ENCODE assay signal across 8 cellular contexts in the genomic region with DNA sequence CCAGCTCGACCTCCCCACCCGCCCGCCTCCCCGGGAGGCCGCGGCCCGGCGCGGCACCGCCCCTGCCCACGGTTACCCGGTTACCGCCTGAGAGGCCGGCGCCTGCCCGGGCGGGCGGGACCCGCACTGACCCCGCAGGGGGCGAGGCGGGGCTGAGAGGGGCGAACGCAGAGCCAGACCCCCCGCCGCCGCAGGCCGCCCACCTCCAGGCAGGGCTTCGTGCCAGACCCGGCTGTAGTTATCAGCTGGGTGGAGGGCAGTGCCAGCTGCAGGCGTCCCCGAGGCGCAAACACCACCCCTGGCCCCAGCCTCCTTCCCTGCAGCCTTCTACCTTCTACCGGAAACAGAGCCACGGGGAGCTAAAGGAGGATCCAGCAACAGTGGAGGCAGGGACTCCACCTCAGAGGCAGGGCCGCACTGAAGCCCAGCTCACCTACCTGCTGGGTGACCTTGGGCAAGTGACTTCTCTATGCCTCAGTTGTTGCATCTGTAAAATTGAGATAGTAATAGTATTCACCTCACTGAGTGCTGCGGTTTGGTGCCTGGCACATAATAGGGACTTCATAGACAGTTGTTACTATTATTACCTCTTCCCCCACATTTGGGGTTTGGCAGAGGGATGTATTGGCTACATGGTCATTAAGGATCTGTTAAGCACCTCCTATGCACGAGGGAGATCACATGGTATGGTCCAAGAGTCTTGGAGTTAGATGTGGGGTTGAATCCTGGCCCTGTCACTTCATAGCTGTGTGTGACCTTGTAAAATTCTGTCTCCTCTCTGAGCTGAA.
A peak's percentile ranks its signal among the peaks of the same experiment; 100 is the strongest.
DNase-seq lines count a peak whose midpoint lies in the region; ATAC-seq, FAIRE-seq and TF ChIP-seq lines count a peak whose summit lies in the region.

No MANE protein-coding gene starts in this region.

- no peak overlapping the region for H3K27ac Mint-ChIP-seq in activated T-cell treated with anti-CD3 and anti-CD28 coated beads, Interleukin-2, amount 50 U/mL, for 24 hours
- H3K27ac Mint-ChIP-seq in endodermal cell = no peak overlapping the region
- peak overlapping the region in 5 of 9 donors; percentile 2 to 73 (median 31) for H3K27ac Mint-ChIP-seq in naive thymus-derived CD4-positive, alpha-beta T cell

- peaks cover 52% of the 10 kb centered on the region for H3K27me3 Mint-ChIP-seq in activated T-cell treated with anti-CD3 and anti-CD28 coated beads, Interleukin-2, amount 50 U/mL, for 24 hours
- peaks cover 55% of the 10 kb centered on the region for H3K27me3 Mint-ChIP-seq in endodermal cell (ENCODE audit: insufficient read depth)
- H3K27me3 Mint-ChIP-seq in naive thymus-derived CD4-positive, alpha-beta T cell = peaks cover 0 to 52% (median 9%) of the 10 kb centered on the region in 5 donors

- H3K27me3 ChIP-seq in endodermal cell (ENCODE audit: control insufficient read depth, insufficient read depth, low read length, poor library complexity, severe bottlenecking) = peaks cover 46% of the 10 kb centered on the region
- H3K27me3 ChIP-seq in naive thymus-derived CD4-positive, alpha-beta T cell (ENCODE audit: control insufficient read depth in 2 of 2, insufficient read depth in 2 of 2, low read length in 2 of 2) = no peaks in the 10 kb centered on the region

- no peaks in the 10 kb centered on the region for H3K4me1 ChIP-seq in endodermal cell (ENCODE audit: control insufficient read depth, insufficient read depth, low read length)
- H3K4me1 ChIP-seq in naive thymus-derived CD4-positive, alpha-beta T cell (ENCODE audit: control insufficient read depth in 2 of 2, insufficient read depth in 2 of 2, low read length in 2 of 2) = no peaks in the 10 kb centered on the region

- TF ChIP-seq CTCF in endodermal cell (conservative IDR thresholded peaks at IDR 0.05) = no peak

- H3K36me3 Mint-ChIP-seq in activated T-cell treated with anti-CD3 and anti-CD28 coated beads, Interleukin-2, amount 50 U/mL, for 24 hours (ENCODE audit: low read depth) = no peaks in the 10 kb centered on the region
- no peaks in the 10 kb centered on the region for H3K36me3 Mint-ChIP-seq in endodermal cell (ENCODE audit: low read depth)
- H3K36me3 Mint-ChIP-seq in naive thymus-derived CD4-positive, alpha-beta T cell = no peaks in the 10 kb centered on the region

- 11 to 21% methylated on average over 10 to 38 of the region's 38 CpGs for WGBS in endodermal cell (ENCODE audit: insufficient coverage in 1 of 2, insufficient read length in 1 of 2), 2 experiments

- CTCF ChIA-PET in naive thymus-derived CD4-positive, alpha-beta T cell (lab: Charles Lee) = no interaction called here

- H3K9me3 ChIP-seq in endodermal cell (ENCODE audit: control insufficient read depth, low read length) = no peaks in the 10 kb centered on the region
- no peaks in the 10 kb centered on the region for H3K9me3 ChIP-seq in naive thymus-derived CD4-positive, alpha-beta T cell (ENCODE audit: control insufficient read depth in 2 of 3, low read length in 3 of 3)

- no peaks in the 10 kb centered on the region for H3K9me3 Mint-ChIP-seq in activated T-cell treated with anti-CD3 and anti-CD28 coated beads, Interleukin-2, amount 50 U/mL, for 24 hours
- no peaks in the 10 kb centered on the region for H3K9me3 Mint-ChIP-seq in endodermal cell
- H3K9me3 Mint-ChIP-seq in naive thymus-derived CD4-positive, alpha-beta T cell = no peaks in the 10 kb centered on the region

- H3K4me3 Mint-ChIP-seq in activated T-cell treated with anti-CD3 and anti-CD28 coated beads, Interleukin-2, amount 50 U/mL, for 24 hours = peak overlapping the region; percentile 59
- peak overlapping the region; percentile 64 for H3K4me3 Mint-ChIP-seq in endodermal cell
- H3K4me3 Mint-ChIP-seq in naive thymus-derived CD4-positive, alpha-beta T cell = peak overlapping the region; percentile 55 to 82 (median 74)

- ATAC-seq in HG03135 (IDR thresholded peaks at IDR 0.05; ENCODE audit: unreplicated experiment) = peak; percentile 45
- ATAC-seq in naive thymus-derived CD4-positive, alpha-beta T cell = peak; percentile 64

- no peaks in the 10 kb centered on the region for H3K36me3 ChIP-seq in endodermal cell (ENCODE audit: control insufficient read depth, insufficient read depth, low read length)
- no peaks in the 10 kb centered on the region for H3K36me3 ChIP-seq in naive thymus-derived CD4-positive, alpha-beta T cell (ENCODE audit: control insufficient read depth in 2 of 3, insufficient read depth in 3 of 3, low read length in 3 of 3)

- no peak overlapping the region for H3K27ac ChIP-seq in endodermal cell (ENCODE audit: low read depth, low read length)
- no peak overlapping the region for H3K27ac ChIP-seq in naive thymus-derived CD4-positive, alpha-beta T cell (ENCODE audit: low read depth, low read length)

- no peak for FAIRE-seq in HTR-8/SVneo (lab: Jason Lieb, UNC)

- POLR2A ChIA-PET in naive thymus-derived CD4-positive, alpha-beta T cell (lab: Charles Lee) = no interaction called here

- H3K9ac ChIP-seq in endodermal cell (ENCODE audit: extremely low read depth, low read length, poor library complexity, severe bottlenecking) = no peak overlapping the region

- H3K4me1 Mint-ChIP-seq in activated T-cell treated with anti-CD3 and anti-CD28 coated beads, Interleukin-2, amount 50 U/mL, for 24 hours (ENCODE audit: low read depth) = peaks cover 4% of the 10 kb centered on the region
- peaks cover 3% of the 10 kb centered on the region for H3K4me1 Mint-ChIP-seq in endodermal cell
- H3K4me1 Mint-ChIP-seq in naive thymus-derived CD4-positive, alpha-beta T cell = peaks cover 7 to 16% (median 10%) of the 10 kb centered on the region in 7 donors

- H3K4me3 ChIP-seq in endodermal cell (ENCODE audit: low read length) = peak overlapping the region; percentile 75
- peak overlapping the region; percentile 9 for H3K4me3 ChIP-seq in naive thymus-derived CD4-positive, alpha-beta T cell (ENCODE audit: low read length)

- DNase-seq in activated T-cell treated with anti-CD3 and anti-CD28 coated beads, Interleukin-2, amount 50 U/mL, for 24 hours = no peak
- no peak for DNase-seq in activated T-cell treated with anti-CD3 and anti-CD28 coated beads, Interleukin-2, amount 50 U/mL, for 1 hour
- peak; percentile 47 for DNase-seq in OCI-M1 (lab: John Stamatoyannopoulos, UW)
- no peak for DNase-seq in endodermal cell
- DNase-seq in naive thymus-derived CD4-positive, alpha-beta T cell = peak in 2 of 9 donors; percentile 8 to 36
- DNase-seq in HTR-8/SVneo (ENCODE audit: insufficient read length, low spot score) = no peak
- DNase-seq in central memory CD4-positive, alpha-beta T cell = no peak

- intact Hi-C loops in naive thymus-derived CD4-positive, alpha-beta T cell (cut with micrococcal nuclease) = loop anchor here in 1 of 2 donors (1.0 to 5.0 kb wide), 3 partner anchors 138 to 249 kb away; a partner anchor contains a TSS

Comparison
In these comparisons a context has a peak if more than half of its experiments do, and no peak if none do; other contexts are left out.
1. H3K27ac Mint-ChIP-seq: peak in naive thymus-derived CD4-positive, alpha-beta T cell (5 of 9); none in activated T-cell treated with anti-CD3 and anti-CD28 coated beads, Interleukin-2, amount 50 U/mL, for 24 hours (single experiment) and endodermal cell (single experiment).
2. Peak in every context shown above with its lines, with median percentiles within 50 percentile points of each other: H3K4me3 Mint-ChIP-seq.